25 cellular contexts compared by ENCODE assay signal in the genomic region with DNA sequence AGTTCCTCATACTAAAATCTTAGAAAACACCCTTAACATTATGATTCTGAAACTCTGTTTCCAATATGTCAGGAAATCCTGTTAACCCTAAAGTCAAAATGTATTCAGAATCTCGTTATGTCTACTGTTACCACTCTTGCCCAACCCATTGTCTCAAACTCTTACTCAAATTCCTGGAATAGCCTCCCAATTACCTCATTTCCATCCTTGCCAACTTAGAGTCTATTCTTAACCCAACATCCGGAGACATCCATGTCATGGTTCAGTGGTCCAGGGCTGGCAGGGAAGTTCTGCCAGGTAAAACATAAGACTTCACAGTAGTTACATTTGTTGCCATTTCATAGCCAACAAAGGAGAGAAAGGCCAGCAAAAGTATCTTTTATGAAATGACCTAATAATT.
A peak's percentile ranks its signal among the peaks of the same experiment; 100 is the strongest.
DNase-seq lines count a peak whose midpoint lies in the region; ATAC-seq, FAIRE-seq and TF ChIP-seq lines count a peak whose summit lies in the region.
"Had no signal": no experiment of that assay in that cellular context is flagged by ENCODE, and none has a peak within 500 bp of the region (broad histone marks: within the 10 kb centered on the region; RNA-seq: fewer than 3 reads in every experiment).

No MANE protein-coding gene starts in this region.

- BruUV-seq in PC-3 (replicated peaks; lab: Mats Ljungman, UMichigan) (no TSS peak), endothelial cell of umbilical vein (replicated peaks; lab: Mats Ljungman, UMichigan) (no TSS peak)

- H3K9me1 ChIP-seq in endothelial cell of umbilical vein (replicated peaks; ENCODE audit: control insufficient read depth, extremely low read depth, insufficient read depth, low read length), result no peaks in the 10 kb centered on the region

- TF ChIP-seq CTCF in PC-3 (conservative IDR thresholded peaks at IDR 0.05; ENCODE audit: low read depth, low read length), result no peak
- no peak for TF ChIP-seq CTCF in endothelial cell of umbilical vein (IDR thresholded peaks at IDR 0.05; ENCODE audit: extremely low read depth in 1 of 2, insufficient read depth in 1 of 2, low read depth in 1 of 2, low read length in 2 of 2)
- TF ChIP-seq CTCF in ascending aorta (IDR thresholded peaks at IDR 0.05), result no peak
- no peak for TF ChIP-seq CTCF in upper lobe of right lung (IDR thresholded peaks at IDR 0.05)

- intact Hi-C loops in PC-3 (cut with micrococcal nuclease) (no loop called here), endothelial cell of umbilical vein (cut with micrococcal nuclease) (loop anchor here (1.0 to 5.0 kb wide), 11 partner anchors 8 to 1488 kb away; no protein-coding TSS in a partner anchor), ascending aorta (cut with DNase I) (no loop called here), upper lobe of right lung (cut with DNase I) (no loop called here)

- no peaks in the 10 kb centered on the region for H4K20me1 ChIP-seq in PC-3 (ENCODE audit: low read length)
- no peaks in the 10 kb centered on the region for H4K20me1 ChIP-seq in endothelial cell of umbilical vein (replicated peaks; ENCODE audit: control insufficient read depth, extremely low read depth, insufficient read depth, low read length)

- POLR2A ChIA-PET in PC-3 (lab: Charles Lee; ENCODE audit: unreplicated experiment) (no interaction called here), endothelial cell of umbilical vein (lab: Charles Lee) (no interaction called here)

- dilution Hi-C loops in endothelial cell of umbilical vein (cut with MboI; ENCODE audit: extremely low pct_ligation_motif_present, low sequenced_read_pairs), result no loop called here

- H3K9ac ChIP-seq in PC-3 (ENCODE audit: low read length) (no peak overlapping the region), endothelial cell of umbilical vein (replicated peaks; ENCODE audit: extremely low read depth, insufficient read depth, low read length) (peak overlapping the region; percentile 26)

- H3K4me2 ChIP-seq in PC-3 (ENCODE audit: low read length) (no peak overlapping the region), endothelial cell of umbilical vein (ENCODE audit: insufficient read depth, low read length) (peak overlapping the region; percentile 91)

- TF ChIP-seq POLR2A in endothelial cell of umbilical vein (IDR thresholded peaks at IDR 0.05; ENCODE audit: low read depth, low read length), result no peak

- no peaks in the 10 kb centered on the region for H3K4me1 ChIP-seq in PC-3 (ENCODE audit: insufficient read depth, low read length)
- peaks cover 27% of the 10 kb centered on the region for H3K4me1 ChIP-seq in endothelial cell of umbilical vein (ENCODE audit: control insufficient read depth, extremely low read depth, insufficient read depth, low read length)
- H3K4me1 ChIP-seq in ascending aorta, result no peaks in the 10 kb centered on the region
- H3K4me1 ChIP-seq in upper lobe of right lung, result no peaks in the 10 kb centered on the region
- H3K4me1 ChIP-seq: adrenal gland, psoas muscle, SJSA1, tibial artery had no signal

- H2AFZ ChIP-seq in PC-3 (ENCODE audit: low read length) (no peak overlapping the region), endothelial cell of umbilical vein (ENCODE audit: low read depth, low read length) (no peak overlapping the region)

- no peaks in the 10 kb centered on the region for H3K9me2 ChIP-seq in PC-3 (replicated peaks; ENCODE audit: low read length)

- peak; percentile 16 to 54 for DNase-seq in NCI-H446 (lab: John Stamatoyannopoulos, UW)
- no peak for DNase-seq in NCI-H446 treated with DMSO at 0.1 percent for 48 hours (lab: John Stamatoyannopoulos, UW)
- peak; percentile 49 for DNase-seq in PC-3
- peak; percentile 85 for DNase-seq in endothelial cell of umbilical vein (ENCODE audit: low read depth, low spot score)
- peak; percentile 89 for DNase-seq in pulmonary artery endothelial cell (ENCODE audit: low read depth, low spot score)
- no peak for DNase-seq in ascending aorta (ENCODE audit: low spot score in 2 of 2)
- no peak for DNase-seq in upper lobe of right lung
- DNase-seq: 8988T; activated CD4-positive, alpha-beta T cell treated with anti-CD3 and anti-CD28 coated beads for 36 hours; activated effector memory CD4-positive, alpha-beta T cell treated with Interleukin-2 at 50 U/mL for 16 hours; adrenal gland; DMS53; glutamatergic neuron; H7; immature natural killer cell; mesenchymal stem cell; NCI-H146; NCI-H510A treated with DMSO at 0.1 percent for 48 hours; nephron progenitor cell; psoas muscle; stimulated activated naive B cell treated with anti-CD40 and anti-IgM and Interleukin-4, amounts not matched to agents 10 μg/mL and 1 μg/mL and 100 μg/mL, for 72 hours; T-helper 9 cell; tibial artery had no signal

- no peaks in the 10 kb centered on the region for H3F3A ChIP-seq in PC-3 (ENCODE audit: low read length, unreplicated experiment)

- no peaks in the 10 kb centered on the region for H3K36me3 ChIP-seq in PC-3 (ENCODE audit: low read depth, low read length)
- no peaks in the 10 kb centered on the region for H3K36me3 ChIP-seq in endothelial cell of umbilical vein (ENCODE audit: control insufficient read depth in 2 of 2, extremely low read depth in 1 of 2, insufficient read depth in 2 of 2, low read length in 2 of 2)
- no peaks in the 10 kb centered on the region for H3K36me3 ChIP-seq in ascending aorta
- H3K36me3 ChIP-seq in upper lobe of right lung, result no peaks in the 10 kb centered on the region
- H3K36me3 ChIP-seq: adrenal gland, SJSA1, tibial artery had no signal

- no peaks in the 10 kb centered on the region for H3K27me3 ChIP-seq in PC-3 (ENCODE audit: low read length)
- H3K27me3 ChIP-seq in endothelial cell of umbilical vein (ENCODE audit: control insufficient read depth in 2 of 2, insufficient read depth in 2 of 2, low read length in 2 of 2), result no peaks in the 10 kb centered on the region
- no peaks in the 10 kb centered on the region for H3K27me3 ChIP-seq in ascending aorta
- no peaks in the 10 kb centered on the region for H3K27me3 ChIP-seq in upper lobe of right lung
- H3K27me3 ChIP-seq: adrenal gland, SJSA1, tibial artery had no signal

- H3K27ac ChIP-seq in PC-3 (ENCODE audit: low read length) (no peak overlapping the region), endothelial cell of umbilical vein (ENCODE audit: insufficient read depth, low read depth, low read length) (peak overlapping the region; percentile 85), ascending aorta (no peak overlapping the region), upper lobe of right lung (no peak overlapping the region)
- H3K27ac ChIP-seq: adrenal gland, psoas muscle, SJSA1, tibial artery had no signal

- FAIRE-seq in endothelial cell of umbilical vein (lab: Jason Lieb, UNC), result peak; percentile 90

- no peak; the same call in 1 of the 2 replicates for ATAC-seq in PC-3
- ATAC-seq in activated CD4-positive, CD25-positive, alpha-beta regulatory T cell treated with anti-CD3 and anti-CD28 coated beads, Interleukin-2, amount 50 U/mL, for 24 hours, result no peak
- ATAC-seq in upper lobe of right lung, result no peak
- ATAC-seq: activated CD4-positive, alpha-beta T cell treated with anti-CD3 and anti-CD28 coated beads for 36 hours; psoas muscle; stimulated activated naive B cell treated with anti-CD40 and anti-IgM and Interleukin-4, amounts not matched to agents 10 μg/mL and 1 μg/mL and 100 μg/mL, for 72 hours had no signal

- CTCF ChIA-PET in PC-3 (lab: Charles Lee), result no interaction called here
- CTCF ChIA-PET in endothelial cell of umbilical vein (lab: Charles Lee), result no interaction called here

- H3K79me2 ChIP-seq in PC-3 (ENCODE audit: low read length) (no peaks in the 10 kb centered on the region), endothelial cell of umbilical vein (ENCODE audit: control insufficient read depth, insufficient read depth, low read length) (no peaks in the 10 kb centered on the region)

- no peak overlapping the region for H3K4me3 ChIP-seq in PC-3 (ENCODE audit: low read length)
- peak overlapping the region in 1 of 3 experiments; percentile 9 for H3K4me3 ChIP-seq in endothelial cell of umbilical vein (replicated peaks in 1 of 3; ENCODE audit: insufficient read depth in 1 of 3, low read depth in 1 of 3, low read length in 3 of 3)
- H3K4me3 ChIP-seq in ascending aorta, result no peak overlapping the region
- H3K4me3 ChIP-seq in upper lobe of right lung, result no peak overlapping the region
- H3K4me3 ChIP-seq: adrenal gland, psoas muscle, SJSA1, tibial artery had no signal

- H3K9me3 ChIP-seq in PC-3 (ENCODE audit: low read length) (no peaks in the 10 kb centered on the region), endothelial cell of umbilical vein (replicated peaks; ENCODE audit: control insufficient read depth, insufficient read depth, low read length) (no peaks in the 10 kb centered on the region), ascending aorta (no peaks in the 10 kb centered on the region), upper lobe of right lung (no peaks in the 10 kb centered on the region)
- H3K9me3 ChIP-seq: adrenal gland, psoas muscle, SJSA1, tibial artery had no signal

TF ChIP-seq in endothelial cell of umbilical vein, 7 proteins besides CTCF, POLR2A, EP300 and RAD21:
- TF ChIP-seq GATA2 (IDR thresholded peaks at IDR 0.05; ENCODE audit: insufficient read depth, insufficient read length, low read depth, low read length) (peak; percentile 30), JUN (IDR thresholded peaks at IDR 0.05; ENCODE audit: borderline replicate concordance, insufficient read depth, insufficient read length, low read depth) (peak; percentile 96), MYC (IDR thresholded peaks at IDR 0.05; ENCODE audit: low read depth, low read length) (no peak), FOS (IDR thresholded peaks at IDR 0.05; ENCODE audit: borderline replicate concordance, insufficient read depth, low read length) (peak; percentile 53), POLR2AphosphoS5 (IDR thresholded peaks at IDR 0.05; ENCODE audit: insufficient read depth, low read depth, low read length) (peak; percentile 81), EZH2 (IDR thresholded peaks at IDR 0.05; ENCODE audit: borderline replicate concordance, low read depth, low read length, severe bottlenecking) (no peak)
- TF ChIP-seq, protein P1, sequence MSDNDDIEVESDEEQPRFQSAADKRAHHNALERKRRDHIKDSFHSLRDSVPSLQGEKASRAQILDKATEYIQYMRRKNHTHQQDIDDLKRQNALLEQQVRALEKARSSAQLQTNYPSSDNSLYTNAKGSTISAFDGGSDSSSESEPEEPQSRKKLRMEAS (IDR thresholded peaks at IDR 0.05; ENCODE audit: insufficient read depth, insufficient read length), result no peak
TF ChIP-seq in endothelial cell of umbilical vein: peak in this region for 4.

Comparison
In these comparisons a context has a peak if more than half of its experiments do, and no peak if none do; other contexts are left out.
1. DNase-seq: peak in NCI-H446 (2 of 2), PC-3 (single experiment), endothelial cell of umbilical vein (single experiment) and pulmonary artery endothelial cell (single experiment); none in NCI-H446 treated with DMSO at 0.1 percent for 48 hours (single experiment), ascending aorta (0 of 2) and upper lobe of right lung (single experiment).